18 cellular contexts compared by ENCODE assay signal in the genomic region with DNA sequence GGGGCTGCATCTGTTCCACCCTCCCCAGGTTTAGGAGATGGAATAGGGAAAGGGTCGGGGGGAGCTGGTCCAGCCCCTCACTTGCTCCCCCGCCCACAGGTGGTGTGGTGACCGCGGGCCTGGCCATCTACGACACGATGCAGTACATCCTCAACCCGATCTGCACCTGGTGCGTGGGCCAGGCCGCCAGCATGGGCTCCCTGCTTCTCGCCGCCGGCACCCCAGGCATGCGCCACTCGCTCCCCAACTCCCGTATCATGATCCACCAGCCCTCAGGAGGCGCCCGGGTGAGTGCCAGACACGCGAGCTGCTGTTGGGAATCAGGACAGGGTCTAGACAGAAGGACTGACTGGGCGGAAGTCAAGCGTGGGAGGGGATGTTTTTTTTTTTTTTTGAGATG. TPM values are rescaled to one million over a fixed set of nuclear protein-coding genes. Genes with fewer than 3 reads are reported as not detected.
"Had no signal": no experiment of that assay in that cellular context is flagged by ENCODE, and none has a peak within 500 bp of the region (broad histone marks: within the 10 kb centered on the region; RNA-seq: fewer than 3 reads in every experiment).

No MANE protein-coding gene starts in this region.

- H3K4me1 ChIP-seq: foreskin keratinocyte had no signal

- H3K4me3 Mint-ChIP-seq: activated CD8-positive, alpha-beta memory T cell treated with anti-CD3 and anti-CD28 coated beads, Interleukin-2, amount 10 ng/mL, durations not matched to agents 7 days and 5 days; dendritic cell treated with granulocyte-macrophage colony-stimulating factor and Interleukin-4, amounts not matched to agents 40 ng/mL and 50 ng/mL, for 4 days had no signal

- H3K27ac ChIP-seq: brain microvascular endothelial cell, foreskin keratinocyte, left ventricle myocardium inferior, suprapubic skin had no signal

- H3K9me3 Mint-ChIP-seq: activated T-cell treated with anti-CD3 and anti-CD28 coated beads, Interleukin-2, amount 50 U/mL, for 4 hours; dendritic cell treated with granulocyte-macrophage colony-stimulating factor and Interleukin-4, amounts not matched to agents 40 ng/mL and 50 ng/mL, for 4 days; naive thymus-derived CD8-positive, alpha-beta T cell; type B pancreatic cell had no signal

- H3K27ac Mint-ChIP-seq: dendritic cell treated with granulocyte-macrophage colony-stimulating factor and Interleukin-4, amounts not matched to agents 40 ng/mL and 50 ng/mL, for 4 days; type B pancreatic cell had no signal

- H3K27me3 ChIP-seq: brain microvascular endothelial cell, foreskin keratinocyte, suprapubic skin had no signal

- ATAC-seq: activated CD8-positive, alpha-beta memory T cell treated with anti-CD3 and anti-CD28 coated beads, Interleukin-2, amount 10 ng/mL, durations not matched to agents 7 days and 5 days; activated T-cell treated with anti-CD3 and anti-CD28 coated beads, Interleukin-2, amount 50 U/mL, for 4 hours; foreskin keratinocyte; mucosa of descending colon; naive thymus-derived CD8-positive, alpha-beta T cell had no signal

- H3K4me2 ChIP-seq: SK-N-SH had no signal

- H3K4me3 ChIP-seq: left ventricle myocardium inferior, mucosa of descending colon, suprapubic skin had no signal

- H3K9ac ChIP-seq: SK-N-SH had no signal

- H3K27me3 Mint-ChIP-seq: activated CD8-positive, alpha-beta memory T cell treated with anti-CD3 and anti-CD28 coated beads, Interleukin-2, amount 10 ng/mL, durations not matched to agents 7 days and 5 days; dendritic cell treated with granulocyte-macrophage colony-stimulating factor and Interleukin-4, amounts not matched to agents 40 ng/mL and 50 ng/mL, for 4 days; naive thymus-derived CD8-positive, alpha-beta T cell; type B pancreatic cell had no signal

- H3K36me3 Mint-ChIP-seq: type B pancreatic cell had no signal

- DNase-seq: activated CD8-positive, alpha-beta memory T cell treated with anti-CD3 and anti-CD28 coated beads, Interleukin-2, amount 10 ng/mL, durations not matched to agents 7 days and 5 days; activated T-cell treated with anti-CD3 and anti-CD28 coated beads, Interleukin-2, amount 50 U/mL, for 4 hours; brain microvascular endothelial cell; cerebellar nuclear complex; effector memory CD4-positive, alpha-beta T cell; foreskin keratinocyte; left ventricle myocardium inferior; mucosa of descending colon; naive thymus-derived CD8-positive, alpha-beta T cell; SK-N-SH; stimulated activated CD4-positive, alpha-beta T cell treated with anti-CD3 and anti-CD28 coated beads, Interleukin-15, amount 100 ng/mL, for 24 hours; stimulated activated CD4-positive, alpha-beta T cell treated with anti-CD3 and anti-CD28 coated beads, Interleukin-4, amount 100 ng/mL, for 1 hour; stimulated activated naive CD4-positive, alpha-beta T cell treated with Interleukin-2 at 50 U/mL for 16 hours had no signal

- H3K9me3 ChIP-seq: left ventricle myocardium inferior, mucosa of descending colon, SK-N-SH, suprapubic skin had no signal

RNA-seq across cellular contexts. Expression of a gene that starts 30.9 kb away (rescaled TPM):
- total RNA-seq: foreskin keratinocyte, kidney epithelial cell, left ventricle myocardium inferior, mucosa of descending colon, posterior vena cava had no signal
- polyA plus RNA-seq: SK-N-SH had no signal
